8 cellular contexts compared by ENCODE assay signal in the genomic region with DNA sequence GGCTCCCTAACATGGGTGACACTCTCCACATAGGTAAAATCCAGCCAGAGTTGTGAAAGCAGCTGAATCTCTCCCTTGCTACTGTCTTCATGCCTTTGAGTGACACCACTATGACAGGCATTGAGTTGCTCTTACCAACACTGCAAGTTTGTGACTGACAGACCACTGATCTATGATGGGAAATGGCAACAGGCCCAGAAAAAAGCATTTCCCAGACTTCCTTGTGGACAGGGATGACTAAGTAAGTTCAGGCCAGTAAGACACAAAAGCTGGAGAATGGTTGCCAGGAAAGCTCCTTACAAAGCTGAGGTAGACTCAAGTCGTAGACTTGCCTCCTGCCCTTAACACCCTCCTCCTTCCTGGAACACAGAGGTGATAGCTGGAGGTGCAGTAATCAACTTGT. TPM values are rescaled to one million over a fixed set of nuclear protein-coding genes. Genes with fewer than 3 reads are reported as not detected.
DNase-seq lines count a peak whose midpoint lies in the region; ATAC-seq, FAIRE-seq and TF ChIP-seq lines count a peak whose summit lies in the region.
"Not testable (repeated sequence)": the region's sequence is repeated elsewhere in the genome, so short reads cannot be mapped to it uniquely, and the experiment has no call there.
"Had no signal": no experiment of that assay in that cellular context is flagged by ENCODE, and none has a peak within 500 bp of the region (broad histone marks: within the 10 kb centered on the region; RNA-seq: fewer than 3 reads in every experiment).

No MANE protein-coding gene starts in this region.

- DNase-seq in DMS53 (lab: John Stamatoyannopoulos, UW) (peak; percentile 20), HT1080 (ENCODE audit: low read depth) (peak; percentile 77), RCC 7860 (ENCODE audit: low spot score) (peak; percentile 99), astrocyte (ENCODE audit: low read depth) (peak; percentile 55), epithelial cell of prostate (ENCODE audit: low read depth, low spot score) (peak; percentile 24)
- not testable (repeated sequence) for DNase-seq in left ventricle myocardium superior, psoas muscle

- H3K27ac ChIP-seq in astrocyte (ENCODE audit: low read depth, low read length); epithelial cell of prostate; psoas muscle: not testable (repeated sequence)

- not testable (repeated sequence) for H2AFZ ChIP-seq in astrocyte (ENCODE audit: low read depth, low read length)

- H3K36me3 ChIP-seq in astrocyte (ENCODE audit: insufficient read depth, low read length); psoas muscle (ENCODE audit: insufficient read depth in 1 of 2, low read depth in 1 of 2): not testable (repeated sequence)

- ATAC-seq in left ventricle myocardium superior, result peak; percentile 17
- ATAC-seq in psoas muscle, result peak; percentile 76 to 95 (median 78)

- H3K27me3 Mint-ChIP-seq in astrocyte (ENCODE audit: low read depth, unreplicated experiment), result not testable (repeated sequence)

- not testable (repeated sequence) for H3K79me2 ChIP-seq in astrocyte (ENCODE audit: insufficient read depth, low read length)

- not testable (repeated sequence) for H3K9me3 ChIP-seq in astrocyte (ENCODE audit: insufficient read depth, low read depth, low read length); psoas muscle

- H3K9me3 Mint-ChIP-seq in astrocyte (ENCODE audit: unreplicated experiment), result not testable (repeated sequence)

- H3K27me3 ChIP-seq in astrocyte (ENCODE audit: insufficient read depth, low read length); psoas muscle (ENCODE audit: insufficient read depth in 3 of 3, low read length in 2 of 3): not testable (repeated sequence)

- H3K4me1 Mint-ChIP-seq in astrocyte (ENCODE audit: low read depth, unreplicated experiment), result peaks cover 16% of the 10 kb centered on the region

- not testable (repeated sequence) for H3K4me1 ChIP-seq in astrocyte (ENCODE audit: insufficient read depth, low read length); psoas muscle

- H4K20me1 ChIP-seq in astrocyte (ENCODE audit: insufficient read depth, low read length), result not testable (repeated sequence)

- H3K4me2 ChIP-seq in astrocyte (ENCODE audit: low read length), result not testable (repeated sequence)

- not testable (repeated sequence) for H3K36me3 Mint-ChIP-seq in astrocyte (ENCODE audit: low read depth, unreplicated experiment)

- not testable (repeated sequence) for H3K9ac ChIP-seq in astrocyte (ENCODE audit: low read length)

- H3K4me3 Mint-ChIP-seq in astrocyte (ENCODE audit: unreplicated experiment), result not testable (repeated sequence)

- H3K4me3 ChIP-seq in astrocyte (ENCODE audit: insufficient read depth, low read depth, low read length); psoas muscle: not testable (repeated sequence)

- TF ChIP-seq CTCF in astrocyte (IDR thresholded peaks at IDR 0.05; ENCODE audit: insufficient read depth, low read depth, low read length); psoas muscle (IDR thresholded peaks at IDR 0.05): not testable (repeated sequence)

- 57 to 70% (median 68%) methylated on average over 1 of the region's 1 CpG for WGBS in psoas muscle, 3 donors

- peak; percentile 98 for FAIRE-seq in RCC 7860 (lab: Jason Lieb, UNC)
- not testable (repeated sequence) for FAIRE-seq in astrocyte (lab: Jason Lieb, UNC)

- intact Hi-C loops in left ventricle myocardium superior (cut with micrococcal nuclease); psoas muscle (cut with DNase I): not testable (repeated sequence)

- H3K27ac Mint-ChIP-seq in astrocyte (ENCODE audit: unreplicated experiment), result not testable (repeated sequence)

RNA-seq across cellular contexts. Expression of a gene that starts 20.2 kb away (rescaled TPM):
- total RNA-seq in HT1080 (2014; rRNA removed; shearing (Covaris generic)), result not detected in 2 replicates
- not detected in 2 replicates for polyA plus RNA-seq in HT1080 (2015; cell fraction: cytosol; rRNA removed)
- polyA plus RNA-seq in HT1080 (2015; cell fraction: nucleus; rRNA removed), result not detected in 2 replicates
- total RNA-seq in astrocyte, result 0.24 and 0.45 TPM in 2 replicates
- 3.7 TPM for total RNA-seq in left ventricle myocardium superior
- total RNA-seq in psoas muscle, result 1 to 10 TPM in 3 of 4 donors, under 1 TPM in 1; 0.88 to 4.4 (median 2.6) TPM
- polyA plus RNA-seq in psoas muscle, result 1 to 10 TPM; 2.0 to 3.8 (median 3.3) TPM

RNA-seq across cellular contexts. Expression of a gene that starts 20.4 kb away (rescaled TPM):
- not detected in 2 replicates for total RNA-seq in HT1080 (2014; rRNA removed; shearing (Covaris generic))
- polyA plus RNA-seq in HT1080 (2015; cell fraction: cytosol; rRNA removed), result not detected in 2 replicates
- polyA plus RNA-seq in HT1080 (2015; cell fraction: nucleus; rRNA removed), result not detected in 2 replicates
- total RNA-seq in astrocyte (0.25 TPM in 1 of 2 replicates, not detected in the other), left ventricle myocardium superior (4.0 TPM), psoas muscle (1 to 10 TPM in 3 of 4 donors, under 1 TPM in 1; 0.71 to 3.3 (median 3.0) TPM)
- 1 to 10 TPM; 1.3 to 3.7 (median 1.4) TPM for polyA plus RNA-seq in psoas muscle

RNA-seq across cellular contexts. Expression of a gene that starts 38.5 kb away (rescaled TPM):
- total RNA-seq in HT1080 (2014; rRNA removed; shearing (Covaris generic)), result not detected in 2 replicates
- polyA plus RNA-seq in HT1080 (2015; cell fraction: cytosol; rRNA removed), result not detected in 2 replicates
- not detected in 2 replicates for polyA plus RNA-seq in HT1080 (2015; cell fraction: nucleus; rRNA removed)
- total RNA-seq in astrocyte (19.4 and 21.7 TPM in 2 replicates), left ventricle myocardium superior (18.7 TPM), psoas muscle (10 to 100 TPM in 2 of 4 donors, 1 to 10 TPM in 2; 4.1 to 17.9 (median 8.7) TPM)
- polyA plus RNA-seq in psoas muscle, result 1 to 10 TPM; 6.3 to 7.7 (median 7.3) TPM
- total RNA-seq: CD4-positive, alpha-beta memory T cell had no signal
- polyA plus RNA-seq: CD4-positive, alpha-beta memory T cell had no signal
